In the genomic region with DNA sequence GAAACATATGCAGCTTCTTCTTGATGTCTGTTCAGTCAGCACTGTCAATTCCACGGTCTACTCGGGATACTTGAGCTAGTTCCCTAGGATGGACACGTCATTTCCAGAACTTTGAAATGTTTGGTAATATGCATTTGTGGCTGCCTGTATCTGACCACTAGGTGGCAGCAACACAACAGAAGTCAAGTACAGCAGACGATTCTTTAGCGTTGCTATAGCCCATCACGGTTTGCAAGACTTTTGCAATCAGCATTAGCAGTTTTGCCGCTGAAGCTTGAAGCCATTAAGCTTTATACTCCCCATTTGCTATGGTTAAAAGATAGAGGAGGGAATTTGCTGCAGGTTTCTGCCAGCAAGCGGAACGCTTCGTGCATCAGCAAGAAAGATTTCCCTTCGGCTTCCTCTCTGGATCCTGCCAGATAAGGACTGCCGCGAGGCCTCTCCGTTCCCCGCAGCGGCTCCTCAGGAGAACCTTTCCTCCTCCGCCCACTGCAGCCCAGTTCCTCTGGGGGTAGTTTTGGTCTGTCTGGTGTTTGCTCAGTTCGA, we compare ENCODE assay signal across 8 cellular contexts.
A peak's percentile ranks its signal among the peaks of the same experiment; 100 is the strongest.
DNase-seq lines count a peak whose midpoint lies in the region; ATAC-seq, FAIRE-seq and TF ChIP-seq lines count a peak whose summit lies in the region.

No MANE protein-coding gene starts in this region.

- TF ChIP-seq CTCF in WI38 (IDR thresholded peaks at IDR 0.05; ENCODE audit: low read depth, low read length) (peak; percentile 60), cardiac fibroblast (IDR thresholded peaks at IDR 0.05; ENCODE audit: low read depth, low read length) (peak; percentile 82), keratinocyte (optimal IDR thresholded peaks at IDR 0.05 in 1 of 3, IDR thresholded peaks at IDR 0.05 in 1 of 3, conservative IDR thresholded peaks at IDR 0.05 in 1 of 3; ENCODE audit: extremely low read depth in 1 of 3, insufficient read depth in 2 of 3, low read length in 3 of 3) (peak; percentile 72 to 92 (median 89))

- H3K9me3 ChIP-seq in keratinocyte (ENCODE audit: control insufficient read depth, low read depth, low read length) = no peaks in the 10 kb centered on the region

- H4K20me1 ChIP-seq in keratinocyte (ENCODE audit: control insufficient read depth, extremely low read depth, insufficient read depth, low read length) = no peaks in the 10 kb centered on the region

- ATAC-seq in HG02852 (IDR thresholded peaks at IDR 0.05; ENCODE audit: unreplicated experiment) = peak; percentile 72
- no peak for ATAC-seq in GM21526 (IDR thresholded peaks at IDR 0.05; ENCODE audit: low FRiP score, unreplicated experiment)

- H3K36me3 ChIP-seq in keratinocyte (ENCODE audit: control insufficient read depth in 2 of 2, extremely low read depth in 1 of 2, insufficient read depth in 2 of 2, low read length in 2 of 2) = peaks cover 0 to 5% of the 10 kb centered on the region in 2 experiments

- H3K79me2 ChIP-seq in keratinocyte (ENCODE audit: control insufficient read depth, insufficient read depth, low read length) = no peaks in the 10 kb centered on the region

- H3K4me1 ChIP-seq in keratinocyte (ENCODE audit: control insufficient read depth, extremely low read depth, insufficient read depth, low read length) = peaks cover 5% of the 10 kb centered on the region

- peak overlapping the region; percentile 85 for H2AFZ ChIP-seq in keratinocyte (ENCODE audit: control insufficient read depth, low read length)

- no peak overlapping the region for H3K4me3 ChIP-seq in WI38 (ENCODE audit: low read depth, low read length)
- H3K4me3 ChIP-seq in cardiac fibroblast (replicated peaks in 1 of 2; ENCODE audit: low read depth in 2 of 2, low read length in 2 of 2) = peak overlapping the region; percentile 12 to 16
- H3K4me3 ChIP-seq in keratinocyte (ENCODE audit: control insufficient read depth in 2 of 3, extremely low read depth in 1 of 3, insufficient read depth in 2 of 3, low read depth in 1 of 3, low read length in 3 of 3) = peak overlapping the region in 2 of 3 experiments; percentile 35 to 42

- dilution Hi-C loops in keratinocyte (cut with MboI; ENCODE audit: extremely low pct_ligation_motif_present, low sequenced_read_pairs) = no loop called here

- peak; percentile 55 for DNase-seq in GF-D8 (lab: John Stamatoyannopoulos, UW)
- DNase-seq in NCI-H2171 (lab: John Stamatoyannopoulos, UW) = peak; percentile 42
- DNase-seq in cardiac fibroblast (ENCODE audit: low read depth in 2 of 2) = peak; percentile 97
- peak; percentile 72 for DNase-seq in keratinocyte (ENCODE audit: low read depth, low spot score)
- DNase-seq in stimulated activated CD4-positive, alpha-beta T cell treated with anti-CD3 and anti-CD28 coated beads, Interleukin-15, amount 100 ng/mL, for 48 hours (ENCODE audit: low read depth in 2 of 2) = peak; percentile 44 to 56

- no peaks in the 10 kb centered on the region for H3K27me3 ChIP-seq in keratinocyte (ENCODE audit: control insufficient read depth, extremely low read depth, insufficient read depth, low read length)

- peak overlapping the region; percentile 41 for H3K9ac ChIP-seq in keratinocyte (ENCODE audit: control insufficient read depth, extremely low read depth, insufficient read depth, low read length)

- peak overlapping the region; percentile 84 for H3K4me2 ChIP-seq in keratinocyte (ENCODE audit: control insufficient read depth, extremely low read depth, insufficient read depth, low read depth, low read length)

- peak; percentile 89 for FAIRE-seq in keratinocyte (lab: Jason Lieb, UNC)

- no peaks in the 10 kb centered on the region for H3K9me1 ChIP-seq in keratinocyte (ENCODE audit: control insufficient read depth, extremely low read depth, insufficient read depth, low read length)

- H3K27ac ChIP-seq in keratinocyte (ENCODE audit: control insufficient read depth, insufficient read depth, low read length) = no peak overlapping the region

Comparison
In these comparisons a context has a peak if more than half of its experiments do, and no peak if none do; other contexts are left out.
1. DNase-seq: peak in every context shown above with its lines; median percentile 97 in cardiac fibroblast; 72 in keratinocyte; 55 in GF-D8; 50 in stimulated activated CD4-positive, alpha-beta T cell treated with anti-CD3 and anti-CD28 coated beads, Interleukin-15, amount 100 ng/mL, for 48 hours; 42 in NCI-H2171.